17 cellular contexts compared by ENCODE assay signal in the genomic region with DNA sequence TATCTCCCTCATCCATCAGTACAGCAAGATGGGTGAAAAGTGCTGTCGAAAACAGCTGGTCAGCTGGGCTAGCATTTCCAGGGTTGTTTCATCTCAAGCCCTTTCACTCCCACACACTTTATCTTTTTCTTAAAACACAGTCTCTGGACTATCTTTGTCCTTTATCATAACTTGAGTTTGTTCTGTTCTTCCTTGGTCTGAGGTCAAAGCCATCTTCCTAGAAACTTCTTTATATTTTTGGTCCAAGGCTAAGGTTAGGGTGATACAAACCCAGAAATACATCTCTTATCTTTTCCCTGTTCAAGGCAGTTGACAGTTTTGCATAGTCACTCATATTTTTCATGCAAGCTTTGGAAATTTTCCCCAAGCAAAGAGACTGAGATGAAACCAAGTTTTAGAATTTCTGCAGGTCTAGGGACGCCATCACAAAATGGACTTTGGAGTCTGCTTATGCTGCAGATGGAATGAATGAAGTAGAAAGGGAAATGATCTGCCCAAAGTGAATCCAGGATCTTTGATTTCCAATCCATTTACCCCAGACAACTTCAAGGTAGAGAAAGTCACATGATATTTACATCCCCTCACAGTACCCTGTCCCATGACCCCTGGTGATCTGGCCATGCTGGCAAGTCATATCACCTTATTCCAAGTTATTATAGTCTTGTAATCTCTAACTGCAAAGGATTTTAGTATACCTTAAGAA.
A peak's percentile ranks its signal among the peaks of the same experiment; 100 is the strongest.
DNase-seq lines count a peak whose midpoint lies in the region; ATAC-seq, FAIRE-seq and TF ChIP-seq lines count a peak whose summit lies in the region.
"Had no signal": no experiment of that assay in that cellular context is flagged by ENCODE, and none has a peak within 500 bp of the region (broad histone marks: within the 10 kb centered on the region; RNA-seq: fewer than 3 reads in every experiment).

No MANE protein-coding gene starts in this region.

- no peak overlapping the region for H3K4me3 ChIP-seq in K562

- H3K4me2 ChIP-seq in K562 (ENCODE audit: insufficient read depth, low read length), result peak overlapping the region; percentile 30

- H3K36me3 Mint-ChIP-seq in T-helper 17 cell (ENCODE audit: low read depth) (peaks cover 4% of the 10 kb centered on the region), nephron (ENCODE audit: low read depth) (peaks cover 5% of the 10 kb centered on the region)
- H3K36me3 Mint-ChIP-seq: CD4-positive, CD25-positive, alpha-beta regulatory T cell; CD8-positive, alpha-beta memory T cell had no signal

- H3K27me3 ChIP-seq in K562 (ENCODE audit: control insufficient read depth in 2 of 2, insufficient read depth in 2 of 2, low read length in 2 of 2), result no peaks in the 10 kb centered on the region
- H3K27me3 ChIP-seq: BE2C had no signal

- H3K27me3 Mint-ChIP-seq in T-helper 17 cell (peaks cover 21% of the 10 kb centered on the region), nephron (ENCODE audit: low read depth) (no peaks in the 10 kb centered on the region)
- H3K27me3 Mint-ChIP-seq: CD4-positive, CD25-positive, alpha-beta regulatory T cell had no signal

- WGBS in K562 (ENCODE audit: insufficient coverage, low coverage, missing lambda C conversion rate), result 0% methylated on average over 2 of the region's 2 CpGs

- FAIRE-seq in K562 (lab: Jason Lieb, UNC), result peak; percentile 79
- FAIRE-seq: H1 had no signal

- DNase-seq in HUDEP-2 (lab: John Stamatoyannopoulos, UW; ENCODE audit: unreplicated experiment in 76 of 76), result peak in 49 of 76 experiments; percentile 2 to 89 (median 47)
- no peak for DNase-seq in T-helper 17 cell
- DNase-seq in K562 (ENCODE audit: extremely low read depth in 1 of 4, low spot score in 3 of 4), result peak; percentile 53 to 67 (median 62)
- DNase-seq in KBM-7, result no peak
- DNase-seq: BE2C; C1 segment of cervical spinal cord; CD4-positive, CD25-positive, alpha-beta regulatory T cell; CD8-positive, alpha-beta memory T cell; COR-L47; DMS153; DMS79; GDM1; H9 had no signal

- H4K20me1 ChIP-seq in K562 (replicated peaks; ENCODE audit: control insufficient read depth, insufficient read depth, low read length), result no peaks in the 10 kb centered on the region

- peak in 1 of 2 experiments; percentile 31; a peak in 1 of 4 replicates for TF ChIP-seq RAD21 in K562 (CRISPR knock-in tag; conservative IDR thresholded peaks at IDR 0.05 in 1 of 2, IDR thresholded peaks at IDR 0.05 in 1 of 2)

- H3K4me1 ChIP-seq in K562 (replicated peaks in 1 of 2; ENCODE audit: control insufficient read depth in 2 of 2, insufficient read depth in 2 of 2, low read length in 2 of 2), result peaks cover 0 to 57% of the 10 kb centered on the region in 2 experiments; a peak in 2 of 5 replicates
- H3K4me1 ChIP-seq: BE2C had no signal

- no peaks in the 10 kb centered on the region for H3K36me3 ChIP-seq in K562 (ENCODE audit: control insufficient read depth, insufficient read depth, low read length)
- H3K36me3 ChIP-seq: BE2C had no signal

- intact Hi-C loops in K562 (cut with micrococcal nuclease), result no loop called here

- H3K9me1 ChIP-seq in K562 (ENCODE audit: control insufficient read depth, insufficient read depth, low read length), result no peaks in the 10 kb centered on the region

- H3K9me3 Mint-ChIP-seq in nephron, result peaks cover 2% of the 10 kb centered on the region
- H3K9me3 Mint-ChIP-seq: CD4-positive, CD25-positive, alpha-beta regulatory T cell; CD8-positive, alpha-beta memory T cell; H9 had no signal

- H3K27ac Mint-ChIP-seq in T-helper 17 cell (peak overlapping the region; percentile 72), nephron (peak overlapping the region; percentile 15 to 82 (median 81))
- H3K27ac Mint-ChIP-seq: CD8-positive, alpha-beta memory T cell; H9 had no signal

- CTCF ChIA-PET in K562 (lab: Yijun Ruan, JAX; ENCODE audit: low intra/inter-chr PET ratio), result no interaction called here

- H3K9ac ChIP-seq in K562 (ENCODE audit: insufficient read depth in 1 of 2, low read depth in 2 of 2, low read length in 2 of 2), result peak overlapping the region in 1 of 2 experiments; percentile 7; a peak in 2 of 4 replicates

- ATAC-seq in T-helper 17 cell (no peak), K562 (peak; percentile 67), GM21737 (IDR thresholded peaks at IDR 0.05; ENCODE audit: unreplicated experiment) (no peak), HG02970 (IDR thresholded peaks at IDR 0.05; ENCODE audit: low FRiP score, unreplicated experiment) (no peak)

- peak; percentile 92 for TF ChIP-seq EP300 in K562 (IDR thresholded peaks at IDR 0.05; ENCODE audit: low read length)

- no TSS peak for BruUV-seq in K562 (replicated peaks; lab: Mats Ljungman, UMichigan)

- POLR2A ChIA-PET in K562 (lab: Yijun Ruan, JAX), result interaction anchor here (0.6 to 1.0 kb wide), 2 partner anchors 20 to 239 kb away, joined by 3 to 4 read pairs; no protein-coding TSS in a partner anchor

- no peaks in the 10 kb centered on the region for H3K9me3 ChIP-seq in T-helper 17 cell (ENCODE audit: control insufficient read depth, low read length, poor library complexity, severe bottlenecking)
- no peaks in the 10 kb centered on the region for H3K9me3 ChIP-seq in K562 (replicated peaks; ENCODE audit: control insufficient read depth, insufficient read depth, low read depth, low read length)
- H3K9me3 ChIP-seq: BE2C had no signal

- peak overlapping the region; percentile 64 for H3K27ac ChIP-seq in K562 (ENCODE audit: extremely low read depth, low read depth, low read length)

- no peak for TF ChIP-seq POLR2A in K562 (conservative IDR thresholded peaks at IDR 0.05)

- no peak for TF ChIP-seq CTCF in K562 (IDR thresholded peaks at IDR 0.05 in 2 of 3, conservative IDR thresholded peaks at IDR 0.05 in 1 of 3; ENCODE audit: insufficient read depth in 2 of 3, low read depth in 1 of 3, low read length in 3 of 3)
- TF ChIP-seq CTCF in nephron (IDR thresholded peaks at IDR 0.05; ENCODE audit: unreplicated experiment in 3 of 3), result no peak

- in situ Hi-C loops in K562 (cut with MboI) (no loop called here), KBM-7 (cut with MboI; ENCODE audit: low pct_unique_long_range_greater_than_20kb, low sequenced_read_pairs) (no loop called here)

- no peak overlapping the region for H3K4me3 Mint-ChIP-seq in T-helper 17 cell
- no peak overlapping the region for H3K4me3 Mint-ChIP-seq in nephron
- H3K4me3 Mint-ChIP-seq: CD4-positive, CD25-positive, alpha-beta regulatory T cell; CD8-positive, alpha-beta memory T cell; H9 had no signal

- H3K4me1 Mint-ChIP-seq in T-helper 17 cell (peaks cover 6% of the 10 kb centered on the region), nephron (peaks cover 49% of the 10 kb centered on the region)
- H3K4me1 Mint-ChIP-seq: CD8-positive, alpha-beta memory T cell had no signal

- H3K79me2 ChIP-seq in K562 (ENCODE audit: control insufficient read depth, insufficient read depth, low read length), result no peaks in the 10 kb centered on the region

- H2AFZ ChIP-seq in K562 (ENCODE audit: low read depth, low read length), result peak overlapping the region; percentile 1; the same call in 1 of the 2 replicates

TF ChIP-seq in K562, 482 proteins besides CTCF, POLR2A, EP300 and RAD21 (continues in another document):
- TF ChIP-seq AFF1 (IDR thresholded peaks at IDR 0.05; ENCODE audit: low read depth in 1 of 2, partially characterized antibody in 2 of 2) (no peak), SIN3A (IDR thresholded peaks at IDR 0.05; ENCODE audit: borderline replicate concordance in 2 of 2, control insufficient read depth in 1 of 2, low read depth in 2 of 2, low read length in 2 of 2) (no peak), ZNF707 (CRISPR knock-in tag; conservative IDR thresholded peaks at IDR 0.05) (no peak), ZNF589 (CRISPR knock-in tag; IDR thresholded peaks at IDR 0.05; ENCODE audit: low read depth) (0 out of 2 replicates have a peak, but pooled peaks have one; percentile 75), HDAC2 (IDR thresholded peaks at IDR 0.05) (peak; percentile 85), ZNF695 (CRISPR knock-in tag; IDR thresholded peaks at IDR 0.05) (no peak)

Comparison
In these comparisons a context has a peak if more than half of its experiments do, and no peak if none do; other contexts are left out.
1. DNase-seq: peak in HUDEP-2 (49 of 76) and K562 (4 of 4); none in T-helper 17 cell (0 of 3) and KBM-7 (single experiment).